In genomic region chr6:32867022-32867477, GRCh38 we compare ENCODE assay signal across 13 cellular contexts. TPM values are rescaled to one million over a fixed set of nuclear protein-coding genes. Genes with fewer than 3 reads are reported as not detected.
A peak's percentile ranks its signal among the peaks of the same experiment; 100 is the strongest.
DNase-seq lines count a peak whose midpoint lies in the region; TF ChIP-seq lines count a peak whose summit lies in the region.
"Had no signal": no experiment of that assay in that cellular context is flagged by ENCODE, and none has a peak within 500 bp of the region (broad histone marks: within the 10 kb centered on the region; RNA-seq: fewer than 3 reads in every experiment).

No MANE protein-coding gene starts in this region.

- no peak overlapping the region for H3K4me3 ChIP-seq in CD8-positive, alpha-beta memory T cell (ENCODE audit: low read length)
- H3K4me3 ChIP-seq: smooth muscle cell had no signal

- TF ChIP-seq POLR2A in GM19099 (IDR thresholded peaks at IDR 0.05; ENCODE audit: extremely low read depth, insufficient read length, low read depth), result peak; percentile 40

- no peak overlapping the region for H3K27ac ChIP-seq in CD8-positive, alpha-beta memory T cell (ENCODE audit: low read depth, low read length)

- peak overlapping the region in 7 of 8 donors; percentile 55 to 92 (median 83) for H3K27ac Mint-ChIP-seq in CD8-positive, alpha-beta memory T cell
- peak overlapping the region; percentile 20 to 85 (median 70) for H3K27ac Mint-ChIP-seq in immature natural killer cell

- peaks cover 24 to 36% (median 31%) of the 10 kb centered on the region in 3 donors for H3K4me1 Mint-ChIP-seq in CD8-positive, alpha-beta memory T cell
- H3K4me1 Mint-ChIP-seq in immature natural killer cell, result peaks cover 11 to 22% of the 10 kb centered on the region in 2 donors

- POLR2A ChIA-PET in CD8-positive, alpha-beta memory T cell (lab: Charles Lee), result interaction anchor here (0.6 to 3.2 kb wide), 5 partner anchors 10 to 199 kb away, joined by 3 to 56 read pairs (median 10); partner anchors contain the start of genes PSMB8, PSMB9, TAP1 and TAP2

- CTCF ChIA-PET in CD8-positive, alpha-beta memory T cell (lab: Charles Lee), result interaction anchor here (1.3 to 7.9 kb wide), 11 partner anchors 11 to 167 kb away, joined by 3 to 190 read pairs (median 10); partner anchors contain the start of genes PSMB8, PSMB9, TAP1 and TAP2

- H3K4me3 Mint-ChIP-seq in CD8-positive, alpha-beta memory T cell, result peak overlapping the region in 5 of 7 donors; percentile 26 to 60 (median 51)
- H3K4me3 Mint-ChIP-seq in immature natural killer cell, result no peak overlapping the region

- H3K36me3 Mint-ChIP-seq in CD8-positive, alpha-beta memory T cell, result peaks cover 0 to 19% (median 2%) of the 10 kb centered on the region in 3 donors
- H3K36me3 Mint-ChIP-seq in immature natural killer cell, result peaks cover 0 to 3% (median 0%) of the 10 kb centered on the region in 3 donors

- peaks cover 0 to 2% of the 10 kb centered on the region in 2 donors for H3K27me3 Mint-ChIP-seq in CD8-positive, alpha-beta memory T cell
- peaks cover 0 to 2% (median 0%) of the 10 kb centered on the region in 3 donors for H3K27me3 Mint-ChIP-seq in immature natural killer cell (ENCODE audit: low read depth in 3 of 3)

- no peaks in the 10 kb centered on the region for H3K9me3 ChIP-seq in CD8-positive, alpha-beta memory T cell (ENCODE audit: low read length)

- H3K4me1 ChIP-seq in CD8-positive, alpha-beta memory T cell (ENCODE audit: insufficient read depth, low read length), result peaks cover 23% of the 10 kb centered on the region

- DNase-seq in CD8-positive, alpha-beta memory T cell, result peak in 1 of 5 donors; percentile 55
- DNase-seq in OCI-M1 (lab: John Stamatoyannopoulos, UW), result peak; percentile 85
- no peak for DNase-seq in immature natural killer cell
- DNase-seq in NCI-H2171 treated with DMSO at 0.1 percent for 48 hours (lab: John Stamatoyannopoulos, UW), result no peak
- DNase-seq in posterior vena cava (ENCODE audit: low spot score), result no peak
- DNase-seq in stimulated activated naive CD4-positive, alpha-beta T cell treated with Interleukin-2 at 50 U/mL for 16 hours (lab: John Stamatoyannopoulos, UW), result no peak
- DNase-seq: activated CD4-positive, alpha-beta T cell treated with anti-CD3 and anti-CD28 coated beads, Interleukin-2, amount 50 U/mL, for 48 hours; DMS153; NCI-H2107 had no signal

- H3K27me3 ChIP-seq in CD8-positive, alpha-beta memory T cell (ENCODE audit: insufficient read depth, low read length, poor library complexity, severe bottlenecking), result no peaks in the 10 kb centered on the region

- intact Hi-C loops in posterior vena cava (cut with DNase I), result no loop called here

- no peaks in the 10 kb centered on the region for H3K36me3 ChIP-seq in CD8-positive, alpha-beta memory T cell (ENCODE audit: insufficient read depth, low read length)

- peaks cover 0 to 2% (median 0%) of the 10 kb centered on the region in 5 donors for H3K9me3 Mint-ChIP-seq in CD8-positive, alpha-beta memory T cell
- peaks cover 0 to 1% (median 0%) of the 10 kb centered on the region in 6 donors for H3K9me3 Mint-ChIP-seq in immature natural killer cell

RNA-seq across cellular contexts. Expression of gene PSMB9, which starts 13.1 kb away (rescaled TPM):
- 100 to 1,000 TPM; 245 to 255 TPM for total RNA-seq in CD8-positive, alpha-beta memory T cell
- polyA plus RNA-seq in CD8-positive, alpha-beta memory T cell, result 597 TPM
- polyA plus RNA-seq in immature natural killer cell, result 1,000 to 10,000 TPM in 1 of 3 donors, 100 to 1,000 TPM in 2; 694 to 1,190 (median 822) TPM
- 10 to 100 TPM; 23.9 to 25.6 TPM for total RNA-seq in posterior vena cava
- total RNA-seq: smooth muscle cell had no signal

RNA-seq across cellular contexts. Expression of gene TAP1, which starts 13.5 kb away (rescaled TPM):
- total RNA-seq in CD8-positive, alpha-beta memory T cell, result 100 to 1,000 TPM; 394 to 407 TPM
- polyA plus RNA-seq in CD8-positive, alpha-beta memory T cell, result 396 TPM
- polyA plus RNA-seq in immature natural killer cell, result 100 to 1,000 TPM; 310 to 465 (median 439) TPM
- 10 to 100 TPM; 30.2 to 47.3 TPM for total RNA-seq in posterior vena cava

RNA-seq across cellular contexts. Expression of gene PSMB8, which starts 23.2 kb away (rescaled TPM):
- total RNA-seq in CD8-positive, alpha-beta memory T cell, result 100 to 1,000 TPM; 311 to 326 TPM
- 422 TPM for polyA plus RNA-seq in CD8-positive, alpha-beta memory T cell
- 100 to 1,000 TPM; 495 to 696 (median 528) TPM for polyA plus RNA-seq in immature natural killer cell
- 10 to 100 TPM; 37.7 to 42.8 TPM for total RNA-seq in posterior vena cava

RNA-seq across cellular contexts. Expression of gene TAP2, which starts 28.5 kb away (rescaled TPM):
- total RNA-seq in CD8-positive, alpha-beta memory T cell, result 100 to 1,000 TPM; 221 to 228 TPM
- 35.8 TPM for polyA plus RNA-seq in CD8-positive, alpha-beta memory T cell
- 10 to 100 TPM; 16.9 to 67.6 (median 30.4) TPM for polyA plus RNA-seq in immature natural killer cell
- total RNA-seq in posterior vena cava, result 10 to 100 TPM; 23.3 to 27.4 TPM

RNA-seq across cellular contexts. Expression of gene HLA-DOB, which starts 50.2 kb away (rescaled TPM):
- total RNA-seq in CD8-positive, alpha-beta memory T cell, result under 1 TPM; 0.77 to 0.97 TPM
- 0.62 TPM for polyA plus RNA-seq in CD8-positive, alpha-beta memory T cell
- polyA plus RNA-seq in immature natural killer cell, result 1 to 10 TPM in 2 of 3 donors, under 1 TPM in 1; 0.45 to 6.6 (median 4.8) TPM
- under 1 TPM; 0.19 to 0.69 TPM for total RNA-seq in posterior vena cava
- total RNA-seq: myocyte, Right ventricle myocardium inferior had no signal
- polyA plus RNA-seq: smooth muscle cell had no signal

Comparison
In these comparisons a context has a peak if more than half of its experiments do, and no peak if none do; other contexts are left out.
1. H3K4me3 Mint-ChIP-seq: peak in CD8-positive, alpha-beta memory T cell (5 of 7); none in immature natural killer cell (0 of 5).
2. RNA of gene PSMB9, which starts 13.1 kb away (total RNA-seq): 245 to 255 TPM in CD8-positive, alpha-beta memory T cell; 23.9 to 25.6 TPM in posterior vena cava; every median in the first group is over 4 times any median in the second.
3. RNA of gene TAP1, which starts 13.5 kb away (total RNA-seq): 394 to 407 TPM in CD8-positive, alpha-beta memory T cell; 30.2 to 47.3 TPM in posterior vena cava; every median in the first group is over 4 times any median in the second.
4. RNA of gene PSMB8, which starts 23.2 kb away (total RNA-seq): 311 to 326 TPM in CD8-positive, alpha-beta memory T cell; 37.7 to 42.8 TPM in posterior vena cava; every median in the first group is over 4 times any median in the second.